2 cellular contexts compared by ENCODE assay signal in genomic region chr2:66435963-66436362, GRCh38.
TF ChIP-seq lines count a peak whose summit lies in the region.

No MANE protein-coding gene starts in this region.

TF ChIP-seq in SK-N-SH, 30 proteins besides CTCF, POLR2A, EP300 and RAD21 (continued from another document):
- TF ChIP-seq REST (IDR thresholded peaks at IDR 0.05; ENCODE audit: low read depth, low read length) (no peak), YY1 (IDR thresholded peaks at IDR 0.05; ENCODE audit: low read depth) (no peak), GABPA (IDR thresholded peaks at IDR 0.05; ENCODE audit: low read depth) (no peak), FOXJ3 (CRISPR knock-in tag; IDR thresholded peaks at IDR 0.05) (no peak), FOXM1 (IDR thresholded peaks at IDR 0.05; ENCODE audit: low read depth) (no peak), ZBTB33 (IDR thresholded peaks at IDR 0.05; ENCODE audit: borderline replicate concordance, low read depth) (no peak), PBX3 (IDR thresholded peaks at IDR 0.05) (no peak), CHD2 (IDR thresholded peaks at IDR 0.05; ENCODE audit: low read length, partially characterized antibody) (no peak)

TF ChIP-seq in SK-N-SH treated with all-trans-retinoic acid at 6 μM for 48 hours, 23 proteins besides CTCF, POLR2A, EP300 and RAD21 (continued from another document):
- TF ChIP-seq POU6F1 (CRISPR knock-in tag; IDR thresholded peaks at IDR 0.05; ENCODE audit: borderline replicate concordance, low read depth): no peak
- TF ChIP-seq ZNF565 (CRISPR knock-in tag; conservative IDR thresholded peaks at IDR 0.05; ENCODE audit: low read depth): no peak
TF ChIP-seq in SK-N-SH treated with all-trans-retinoic acid at 6 μM for 48 hours: peak in this region for 0.
